1 cellular context compared by ENCODE assay signal in genomic region chr12:123135688-123136087, GRCh38.
TF ChIP-seq lines count a peak whose summit lies in the region.

No MANE protein-coding gene starts in this region.

TF ChIP-seq in SK-N-SH, 30 proteins besides CTCF, POLR2A, EP300 and RAD21 (continued from another document):
- TF ChIP-seq, protein P1, sequence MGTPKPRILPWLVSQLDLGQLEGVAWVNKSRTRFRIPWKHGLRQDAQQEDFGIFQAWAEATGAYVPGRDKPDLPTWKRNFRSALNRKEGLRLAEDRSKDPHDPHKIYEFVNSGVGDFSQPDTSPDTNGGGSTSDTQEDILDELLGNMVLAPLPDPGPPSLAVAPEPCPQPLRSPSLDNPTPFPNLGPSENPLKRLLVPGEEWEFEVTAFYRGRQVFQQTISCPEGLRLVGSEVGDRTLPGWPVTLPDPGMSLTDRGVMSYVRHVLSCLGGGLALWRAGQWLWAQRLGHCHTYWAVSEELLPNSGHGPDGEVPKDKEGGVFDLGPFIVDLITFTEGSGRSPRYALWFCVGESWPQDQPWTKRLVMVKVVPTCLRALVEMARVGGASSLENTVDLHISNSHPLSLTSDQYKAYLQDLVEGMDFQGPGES (IDR thresholded peaks at IDR 0.05; ENCODE audit: low read depth, low read length): no peak
- no peak for TF ChIP-seq TCF12 (IDR thresholded peaks at IDR 0.05)
- TF ChIP-seq TAF1 (IDR thresholded peaks at IDR 0.05; ENCODE audit: borderline replicate concordance, low read depth, low read length): no peak
- no peak for TF ChIP-seq NRF1 (IDR thresholded peaks at IDR 0.05; ENCODE audit: low read depth, low read length)
- TF ChIP-seq MAX (IDR thresholded peaks at IDR 0.05; ENCODE audit: low read depth): no peak
